33 cellular contexts compared by ENCODE assay signal in genomic region chr13:109755551-109755950, GRCh38.
"Had no signal": no experiment of that assay in that cellular context is flagged by ENCODE, and none has a peak within 500 bp of the region (broad histone marks: within the 10 kb centered on the region; RNA-seq: fewer than 3 reads in every experiment).

No MANE protein-coding gene starts in this region.

- H3K4me3 Mint-ChIP-seq: activated B cell treated with CpG ODN at 0.5 μM for 24 hours; activated CD4-positive, alpha-beta memory T cell treated with anti-CD3 and anti-CD28 coated beads, Interleukin-2, amount 10 ng/mL, durations not matched to agents 7 days and 5 days; activated CD4-positive, alpha-beta T cell treated with anti-CD3 and anti-CD28 coated beads for 36 hours; activated CD4-positive, alpha-beta T cell treated with anti-CD3 and anti-CD28 coated beads, Interleukin-2, amount 10 ng/mL, durations not matched to agents 7 days and 5 days; activated CD8-positive, alpha-beta memory T cell treated with anti-CD3 and anti-CD28 coated beads, Interleukin-2, amount 10 ng/mL, durations not matched to agents 7 days and 5 days; activated CD8-positive, alpha-beta T cell treated with anti-CD3 and anti-CD28 coated beads, Interleukin-2, amount 10 ng/mL, durations not matched to agents 7 days and 5 days; activated naive CD4-positive, alpha-beta T cell treated with anti-CD3 and anti-CD28 coated beads for 36 hours; activated naive CD8-positive, alpha-beta T cell treated with anti-CD3 and anti-CD28 coated beads for 36 hours; activated T-cell treated with anti-CD3 and anti-CD28 coated beads, Interleukin-2, amount 50 U/mL, for 24 hours; T-cell; T-helper 2 cell treated with Interferon-gamma antibody and Interleukin-4, amounts not matched to agents 5 μg/mL and 100 μg/mL, for 36 hours had no signal

- ATAC-seq: activated CD4-positive, alpha-beta T cell treated with anti-CD3 and anti-CD28 coated beads for 36 hours; activated CD8-positive, alpha-beta memory T cell treated with anti-CD3 and anti-CD28 coated beads, Interleukin-2, amount 10 ng/mL, durations not matched to agents 7 days and 5 days; activated CD8-positive, alpha-beta T cell treated with anti-CD3 and anti-CD28 coated beads, Interleukin-2, amount 10 ng/mL, durations not matched to agents 7 days and 5 days; activated naive CD4-positive, alpha-beta T cell treated with anti-CD3 and anti-CD28 coated beads, Interleukin-2, amount 50 U/mL, for 72 hours; body of pancreas; T-cell had no signal

- H3K9me3 ChIP-seq: adrenal gland, body of pancreas had no signal

- H3K4me3 ChIP-seq: adrenal gland, body of pancreas, breast epithelium had no signal

- H3K27ac ChIP-seq: body of pancreas, brain microvascular endothelial cell, WERI-Rb-1 had no signal

- H3K27ac Mint-ChIP-seq: activated B cell treated with CpG ODN at 0.5 μM for 24 hours; activated CD4-positive, alpha-beta memory T cell treated with anti-CD3 and anti-CD28 coated beads, Interleukin-2, amount 10 ng/mL, durations not matched to agents 7 days and 5 days; activated CD4-positive, alpha-beta T cell treated with anti-CD3 and anti-CD28 coated beads for 36 hours; activated CD4-positive, alpha-beta T cell treated with anti-CD3 and anti-CD28 coated beads, Interleukin-2, amount 10 ng/mL, durations not matched to agents 7 days and 5 days; activated CD8-positive, alpha-beta memory T cell treated with anti-CD3 and anti-CD28 coated beads, Interleukin-2, amount 10 ng/mL, durations not matched to agents 7 days and 5 days; activated CD8-positive, alpha-beta T cell treated with anti-CD3 and anti-CD28 coated beads, Interleukin-2, amount 10 ng/mL, durations not matched to agents 7 days and 5 days; activated naive CD4-positive, alpha-beta T cell treated with anti-CD3 and anti-CD28 coated beads for 36 hours; activated naive CD4-positive, alpha-beta T cell treated with anti-CD3 and anti-CD28 coated beads, Interleukin-2, amount 50 U/mL, for 72 hours; activated naive CD8-positive, alpha-beta T cell treated with anti-CD3 and anti-CD28 coated beads for 36 hours; activated T-cell treated with anti-CD3 and anti-CD28 coated beads, Interleukin-2, amount 50 U/mL, for 24 hours; activated T-helper 2 cell treated with anti-CD3 and anti-CD28 coated beads, Interferon-gamma antibody, Interleukin-2, Interleukin-4, amounts not matched to agents 10 μg/mL and 5 μg/mL and 100 μg/mL, durations not matched to agents 14 hours and 24 hours and 36 hours; T-cell; T-helper 2 cell treated with Interferon-gamma antibody and Interleukin-4, amounts not matched to agents 5 μg/mL and 100 μg/mL, for 36 hours had no signal

- H3K36me3 Mint-ChIP-seq: activated CD8-positive, alpha-beta memory T cell treated with anti-CD3 and anti-CD28 coated beads, Interleukin-2, amount 10 ng/mL, durations not matched to agents 7 days and 5 days had no signal

- H3K9me3 Mint-ChIP-seq: activated B cell treated with CpG ODN at 0.5 μM for 24 hours; activated CD4-positive, alpha-beta memory T cell treated with anti-CD3 and anti-CD28 coated beads, Interleukin-2, amount 10 ng/mL, durations not matched to agents 7 days and 5 days; activated CD4-positive, alpha-beta T cell treated with anti-CD3 and anti-CD28 coated beads, Interleukin-2, amount 10 ng/mL, durations not matched to agents 7 days and 5 days; activated naive CD4-positive, alpha-beta T cell treated with anti-CD3 and anti-CD28 coated beads for 36 hours; activated naive CD4-positive, alpha-beta T cell treated with anti-CD3 and anti-CD28 coated beads, Interleukin-2, amount 50 U/mL, for 72 hours; activated naive CD8-positive, alpha-beta T cell treated with anti-CD3 and anti-CD28 coated beads for 36 hours; activated T-cell treated with anti-CD3 and anti-CD28 coated beads, Interleukin-2, amount 50 U/mL, for 24 hours; activated T-helper 2 cell treated with anti-CD3 and anti-CD28 coated beads, Interferon-gamma antibody, Interleukin-2, Interleukin-4, amounts not matched to agents 10 μg/mL and 5 μg/mL and 100 μg/mL, durations not matched to agents 14 hours and 24 hours and 36 hours; T-cell; T-helper 2 cell treated with Interferon-gamma antibody and Interleukin-4, amounts not matched to agents 5 μg/mL and 100 μg/mL, for 36 hours had no signal

- H3K27me3 Mint-ChIP-seq: activated B cell treated with CpG ODN at 0.5 μM for 24 hours; activated CD4-positive, alpha-beta memory T cell treated with anti-CD3 and anti-CD28 coated beads, Interleukin-2, amount 10 ng/mL, durations not matched to agents 7 days and 5 days; activated CD4-positive, alpha-beta T cell treated with anti-CD3 and anti-CD28 coated beads for 36 hours; activated CD4-positive, alpha-beta T cell treated with anti-CD3 and anti-CD28 coated beads, Interleukin-2, amount 10 ng/mL, durations not matched to agents 7 days and 5 days; activated CD8-positive, alpha-beta memory T cell treated with anti-CD3 and anti-CD28 coated beads, Interleukin-2, amount 10 ng/mL, durations not matched to agents 7 days and 5 days; activated naive CD8-positive, alpha-beta T cell treated with anti-CD3 and anti-CD28 coated beads for 36 hours; activated T-cell treated with anti-CD3 and anti-CD28 coated beads, Interleukin-2, amount 50 U/mL, for 24 hours; T-cell had no signal

- H3K4me1 Mint-ChIP-seq: activated CD4-positive, alpha-beta memory T cell treated with anti-CD3 and anti-CD28 coated beads, Interleukin-2, amount 10 ng/mL, durations not matched to agents 7 days and 5 days; activated CD4-positive, alpha-beta T cell treated with anti-CD3 and anti-CD28 coated beads, Interleukin-2, amount 10 ng/mL, durations not matched to agents 7 days and 5 days; activated CD8-positive, alpha-beta memory T cell treated with anti-CD3 and anti-CD28 coated beads, Interleukin-2, amount 10 ng/mL, durations not matched to agents 7 days and 5 days had no signal

- DNase-seq: activated B cell treated with CpG ODN at 0.5 μM for 24 hours; activated CD4-positive, alpha-beta memory T cell treated with anti-CD3 and anti-CD28 coated beads, Interleukin-2, amount 10 ng/mL, durations not matched to agents 7 days and 5 days; activated CD4-positive, alpha-beta T cell treated with anti-CD3 and anti-CD28 coated beads for 1 hour; activated CD4-positive, alpha-beta T cell treated with anti-CD3 and anti-CD28 coated beads for 36 hours; activated CD4-positive, alpha-beta T cell treated with anti-CD3 and anti-CD28 coated beads for 48 hours; activated CD4-positive, alpha-beta T cell treated with anti-CD3 and anti-CD28 coated beads, Interleukin-2, amount 10 ng/mL, durations not matched to agents 7 days and 5 days; activated CD4-positive, alpha-beta T cell treated with anti-CD3 and anti-CD28 coated beads, Interleukin-2, amount 50 U/mL, for 48 hours; activated CD8-positive, alpha-beta memory T cell treated with anti-CD3 and anti-CD28 coated beads for 24 hours; activated CD8-positive, alpha-beta memory T cell treated with anti-CD3 and anti-CD28 coated beads, Interleukin-2, amount 10 ng/mL, durations not matched to agents 7 days and 5 days; activated CD8-positive, alpha-beta memory T cell treated with anti-CD3 and anti-CD28 coated beads, Interleukin-2, amount 50 U/mL, for 48 hours; activated CD8-positive, alpha-beta T cell treated with anti-CD3 and anti-CD28 coated beads, Interleukin-2, amount 10 ng/mL, durations not matched to agents 7 days and 5 days; activated effector memory CD4-positive, alpha-beta T cell treated with anti-CD3 and anti-CD28 coated beads, Interleukin-2, amount 50 U/mL, for 16 hours; activated gamma-delta T cell treated with Interleukin-2 at 50 U/mL for 16 hours; activated naive CD4-positive, alpha-beta T cell; activated naive CD4-positive, alpha-beta T cell treated with anti-CD3 and anti-CD28 coated beads for 36 hours; activated naive CD4-positive, alpha-beta T cell treated with anti-CD3 and anti-CD28 coated beads, Interleukin-2, amount 50 U/mL, for 16 hours; activated naive CD8-positive, alpha-beta T cell treated with anti-CD3 and anti-CD28 coated beads for 36 hours; activated T-cell treated with anti-CD3 and anti-CD28 coated beads, Interleukin-2, amount 50 U/mL, for 24 hours; activated T-cell treated with anti-CD3 and anti-CD28 coated beads, Interleukin-2, amount 50 U/mL, for 48 hours; amniotic stem cell; aorta; body of pancreas; brain microvascular endothelial cell; central memory CD4-positive, alpha-beta T cell; T-cell; T-helper 2 cell; T-helper 9 cell; WERI-Rb-1 had no signal
